In genomic region chr2:152518656-152519580, GRCh38 we compare ENCODE assay signal across 18 cellular contexts.
DNase-seq lines count a peak whose midpoint lies in the region; ATAC-seq and TF ChIP-seq lines count a peak whose summit lies in the region.
"Had no signal": no experiment of that assay in that cellular context is flagged by ENCODE, and none has a peak within 500 bp of the region (broad histone marks: within the 10 kb centered on the region; RNA-seq: fewer than 3 reads in every experiment).

No MANE protein-coding gene starts in this region.

- H3K4me2 ChIP-seq in GM23338, result no peak overlapping the region

- POLR2A ChIA-PET in naive thymus-derived CD8-positive, alpha-beta T cell (lab: Charles Lee), result no interaction called here

- H4K20me1 ChIP-seq in GM23338 (replicated peaks; ENCODE audit: insufficient read depth), result peaks cover 8% of the 10 kb centered on the region; the same call in 1 of the 2 replicates

- H3K9me3 Mint-ChIP-seq in GM23338 (no peaks in the 10 kb centered on the region), nephron progenitor cell (no peaks in the 10 kb centered on the region)
- no peaks in the 10 kb centered on the region for H3K9me3 Mint-ChIP-seq in natural killer cell treated with Interleukin-12 subunit alpha and Interleukin-12 subunit beta and Interleukin-15 and Interleukin-18, amount 100 ng/mL, for 72 hours
- no peaks in the 10 kb centered on the region for H3K9me3 Mint-ChIP-seq in naive thymus-derived CD8-positive, alpha-beta T cell
- H3K9me3 Mint-ChIP-seq: activated CD4-positive, alpha-beta T cell treated with anti-CD3 and anti-CD28 coated beads, Interleukin-2, amount 10 ng/mL, durations not matched to agents 7 days and 5 days; activated naive CD4-positive, alpha-beta T cell treated with anti-CD3 and anti-CD28 coated beads, Interleukin-2, amount 50 U/mL, for 24 hours; IgD-negative memory B cell had no signal

- H3K27ac Mint-ChIP-seq in GM23338 (peak overlapping the region; percentile 5; the same call in 1 of the 2 replicates), nephron progenitor cell (peak overlapping the region; percentile 93)
- H3K27ac Mint-ChIP-seq in natural killer cell treated with Interleukin-12 subunit alpha and Interleukin-12 subunit beta and Interleukin-15 and Interleukin-18, amount 100 ng/mL, for 72 hours, result no peak overlapping the region
- H3K27ac Mint-ChIP-seq in naive thymus-derived CD8-positive, alpha-beta T cell, result no peak overlapping the region
- H3K27ac Mint-ChIP-seq: activated CD4-positive, alpha-beta T cell treated with anti-CD3 and anti-CD28 coated beads, Interleukin-2, amount 10 ng/mL, durations not matched to agents 7 days and 5 days; activated naive CD4-positive, alpha-beta T cell treated with anti-CD3 and anti-CD28 coated beads, Interleukin-2, amount 50 U/mL, for 24 hours; IgD-negative memory B cell had no signal

- DNase-seq in GM23338 (ENCODE audit: low spot score) (no peak), NCI-H345 (lab: John Stamatoyannopoulos, UW) (peak; percentile 38), choroid plexus epithelial cell (ENCODE audit: low read depth) (peak; percentile 31), nephron progenitor cell (no peak), hippocampal formation (lab: John Stamatoyannopoulos, UW) (no peak), SHP77 treated with DMSO at 0.1 percent for 48 hours (lab: John Stamatoyannopoulos, UW) (no peak)
- DNase-seq in natural killer cell treated with Interleukin-12 subunit alpha and Interleukin-12 subunit beta and Interleukin-15 and Interleukin-18, amount 100 ng/mL, for 72 hours (ENCODE audit: low spot score), result no peak
- no peak for DNase-seq in naive thymus-derived CD8-positive, alpha-beta T cell
- DNase-seq: activated CD4-positive, alpha-beta T cell treated with anti-CD3 and anti-CD28 coated beads, Interleukin-2, amount 10 ng/mL, durations not matched to agents 7 days and 5 days; Caco-2; erythroblast; heart left ventricle; MV-4-11; stimulated activated naive CD4-positive, alpha-beta T cell had no signal

- H2AFZ ChIP-seq in GM23338, result no peak overlapping the region
- H2AFZ ChIP-seq: parathyroid adenoma had no signal

- H3K9me2 ChIP-seq in GM23338 (ENCODE audit: insufficient read depth), result no peaks in the 10 kb centered on the region

- no peak overlapping the region for H3K4me3 Mint-ChIP-seq in GM23338
- no peak overlapping the region for H3K4me3 Mint-ChIP-seq in nephron progenitor cell
- H3K4me3 Mint-ChIP-seq in natural killer cell treated with Interleukin-12 subunit alpha and Interleukin-12 subunit beta and Interleukin-15 and Interleukin-18, amount 100 ng/mL, for 72 hours, result no peak overlapping the region
- H3K4me3 Mint-ChIP-seq in naive thymus-derived CD8-positive, alpha-beta T cell, result no peak overlapping the region
- H3K4me3 Mint-ChIP-seq: activated CD4-positive, alpha-beta T cell treated with anti-CD3 and anti-CD28 coated beads, Interleukin-2, amount 10 ng/mL, durations not matched to agents 7 days and 5 days; activated naive CD4-positive, alpha-beta T cell treated with anti-CD3 and anti-CD28 coated beads, Interleukin-2, amount 50 U/mL, for 24 hours; IgD-negative memory B cell had no signal

- H3K4me1 Mint-ChIP-seq in GM23338 (peaks cover 20% of the 10 kb centered on the region), nephron progenitor cell (peaks cover 35% of the 10 kb centered on the region)
- H3K4me1 Mint-ChIP-seq in natural killer cell treated with Interleukin-12 subunit alpha and Interleukin-12 subunit beta and Interleukin-15 and Interleukin-18, amount 100 ng/mL, for 72 hours (ENCODE audit: low read depth in 2 of 2), result no peaks in the 10 kb centered on the region
- no peaks in the 10 kb centered on the region for H3K4me1 Mint-ChIP-seq in naive thymus-derived CD8-positive, alpha-beta T cell
- H3K4me1 Mint-ChIP-seq: activated CD4-positive, alpha-beta T cell treated with anti-CD3 and anti-CD28 coated beads, Interleukin-2, amount 10 ng/mL, durations not matched to agents 7 days and 5 days; activated naive CD4-positive, alpha-beta T cell treated with anti-CD3 and anti-CD28 coated beads, Interleukin-2, amount 50 U/mL, for 24 hours; IgD-negative memory B cell had no signal

- no peaks in the 10 kb centered on the region for H3F3A ChIP-seq in GM23338 (replicated peaks; ENCODE audit: low read depth)

- TF ChIP-seq CTCF in GM23338 (conservative IDR thresholded peaks at IDR 0.05; ENCODE audit: low read depth in 2 of 2) (no peak), choroid plexus epithelial cell (conservative IDR thresholded peaks at IDR 0.05; ENCODE audit: low read depth, low read length) (no peak), nephron progenitor cell (IDR thresholded peaks at IDR 0.05) (no peak)

- no peaks in the 10 kb centered on the region for H3K36me3 ChIP-seq in GM23338 (ENCODE audit: insufficient read depth)
- H3K36me3 ChIP-seq: heart left ventricle had no signal

- no peaks in the 10 kb centered on the region for H3K27me3 ChIP-seq in GM23338 (ENCODE audit: insufficient read depth)
- H3K27me3 ChIP-seq: heart left ventricle had no signal

- H3K79me2 ChIP-seq in GM23338 (replicated peaks; ENCODE audit: insufficient read depth), result peaks cover 57% of the 10 kb centered on the region

- H3K4me1 ChIP-seq in GM23338 (ENCODE audit: insufficient read depth), result no peaks in the 10 kb centered on the region

- H3K36me3 Mint-ChIP-seq in GM23338 (ENCODE audit: low read depth), result peaks cover 2% of the 10 kb centered on the region; the same call in 2 of the 3 replicates
- H3K36me3 Mint-ChIP-seq in nephron progenitor cell (ENCODE audit: low read depth), result peaks cover 17% of the 10 kb centered on the region
- no peaks in the 10 kb centered on the region for H3K36me3 Mint-ChIP-seq in natural killer cell treated with Interleukin-12 subunit alpha and Interleukin-12 subunit beta and Interleukin-15 and Interleukin-18, amount 100 ng/mL, for 72 hours
- no peaks in the 10 kb centered on the region for H3K36me3 Mint-ChIP-seq in naive thymus-derived CD8-positive, alpha-beta T cell
- H3K36me3 Mint-ChIP-seq: activated naive CD4-positive, alpha-beta T cell treated with anti-CD3 and anti-CD28 coated beads, Interleukin-2, amount 50 U/mL, for 24 hours had no signal

- no peak overlapping the region for H3K27ac ChIP-seq in GM23338 (ENCODE audit: low read depth)
- H3K27ac ChIP-seq: heart left ventricle, parathyroid adenoma, SK-N-MC had no signal

- ATAC-seq in GM23338, result peak; percentile 45
- ATAC-seq in natural killer cell treated with Interleukin-12 subunit alpha and Interleukin-12 subunit beta and Interleukin-15 and Interleukin-18, amount 100 ng/mL, for 72 hours, result no peak
- ATAC-seq in naive thymus-derived CD8-positive, alpha-beta T cell, result no peak

- H3K27me3 Mint-ChIP-seq in GM23338 (ENCODE audit: insufficient read depth, low read depth, poor library complexity) (no peaks in the 10 kb centered on the region), nephron progenitor cell (ENCODE audit: low read depth, poor library complexity) (no peaks in the 10 kb centered on the region)
- peaks cover 6 to 19% of the 10 kb centered on the region in 2 donors for H3K27me3 Mint-ChIP-seq in natural killer cell treated with Interleukin-12 subunit alpha and Interleukin-12 subunit beta and Interleukin-15 and Interleukin-18, amount 100 ng/mL, for 72 hours
- peaks cover 2 to 22% (median 12%) of the 10 kb centered on the region in 5 donors for H3K27me3 Mint-ChIP-seq in naive thymus-derived CD8-positive, alpha-beta T cell
- H3K27me3 Mint-ChIP-seq: IgD-negative memory B cell had no signal

- H3K4me3 ChIP-seq in GM23338 (no peak overlapping the region), choroid plexus epithelial cell (ENCODE audit: low read depth, low read length) (no peak overlapping the region)
- H3K4me3 ChIP-seq: heart left ventricle, SK-N-MC had no signal

TF ChIP-seq in GM23338, 12 proteins besides CTCF, POLR2A, EP300 and RAD21 (continues in another document):
- TF ChIP-seq REST (IDR thresholded peaks at IDR 0.05; ENCODE audit: unreplicated experiment), result no peak

Comparison
In these comparisons a context has a peak if more than half of its experiments do, and no peak if none do; other contexts are left out.
1. DNase-seq: peak in NCI-H345 (single experiment) and choroid plexus epithelial cell (single experiment); none in GM23338 (single experiment), nephron progenitor cell (single experiment), hippocampal formation (0 of 2), natural killer cell treated with Interleukin-12 subunit alpha and Interleukin-12 subunit beta and Interleukin-15 and Interleukin-18, amount 100 ng/mL, for 72 hours (single experiment), SHP77 treated with DMSO at 0.1 percent for 48 hours (single experiment) and naive thymus-derived CD8-positive, alpha-beta T cell (0 of 10).
2. H3K27ac Mint-ChIP-seq: peak in GM23338 (single experiment) and nephron progenitor cell (single experiment); none in natural killer cell treated with Interleukin-12 subunit alpha and Interleukin-12 subunit beta and Interleukin-15 and Interleukin-18, amount 100 ng/mL, for 72 hours (0 of 2) and naive thymus-derived CD8-positive, alpha-beta T cell (0 of 10).